9 cellular contexts compared by ENCODE assay signal in genomic region chr10:126906704-126907422, GRCh38. TPM values are rescaled to one million over a fixed set of nuclear protein-coding genes. Genes with fewer than 3 reads are reported as not detected.
A peak's percentile ranks its signal among the peaks of the same experiment; 100 is the strongest.
DNase-seq lines count a peak whose midpoint lies in the region; FAIRE-seq and TF ChIP-seq lines count a peak whose summit lies in the region.
"Had no signal": no experiment of that assay in that cellular context is flagged by ENCODE, and none has a peak within 500 bp of the region (broad histone marks: within the 10 kb centered on the region; RNA-seq: fewer than 3 reads in every experiment).

No MANE protein-coding gene starts in this region.

- peaks cover 5% of the 10 kb centered on the region for H3K4me1 ChIP-seq in colonic mucosa
- H3K4me1 ChIP-seq in mucosa of rectum (ENCODE audit: control insufficient read depth in 2 of 2, insufficient read depth in 2 of 2, low read length in 2 of 2): peaks cover 5 to 7% of the 10 kb centered on the region in 2 donors
- H3K4me1 ChIP-seq in testis: peaks cover 5% of the 10 kb centered on the region

- CTCF ChIA-PET in activated CD4-positive, alpha-beta memory T cell treated with anti-CD3 and anti-CD28 coated beads for 36 hours (lab: Charles Lee): no interaction called here
- CTCF ChIA-PET in activated CD4-positive, alpha-beta memory T cell treated with anti-CD3 and anti-CD28 coated beads, Interleukin-2, amount 10 ng/mL, durations not matched to agents 7 days and 5 days (lab: Charles Lee): no interaction called here

- no peaks in the 10 kb centered on the region for H3K9me3 Mint-ChIP-seq in activated CD4-positive, alpha-beta memory T cell treated with anti-CD3 and anti-CD28 coated beads for 36 hours
- peaks cover 8% of the 10 kb centered on the region for H3K9me3 Mint-ChIP-seq in activated CD4-positive, alpha-beta memory T cell treated with anti-CD3 and anti-CD28 coated beads, Interleukin-2, amount 10 ng/mL, durations not matched to agents 7 days and 5 days

- WGBS in testis, 2 donors: 70 to 72% methylated on average over 9 to 14 of the region's 14 CpGs

- H3K4me3 ChIP-seq in colonic mucosa (peak overlapping the region; percentile 79), mucosa of rectum (ENCODE audit: low read length in 2 of 2) (peak overlapping the region; percentile 66 to 71), testis (peak overlapping the region; percentile 78 to 81)

- H3K36me3 ChIP-seq in colonic mucosa: no peaks in the 10 kb centered on the region
- H3K36me3 ChIP-seq in mucosa of rectum (ENCODE audit: control insufficient read depth in 2 of 2, insufficient read depth in 2 of 2, low read length in 2 of 2): no peaks in the 10 kb centered on the region
- no peaks in the 10 kb centered on the region for H3K36me3 ChIP-seq in testis (ENCODE audit: low read depth, missing control alignments)

- intact Hi-C loops in activated CD4-positive, alpha-beta memory T cell treated with anti-CD3 and anti-CD28 coated beads for 36 hours (cut with micrococcal nuclease): no loop called here
- intact Hi-C loops in colonic mucosa (cut with DNase I) (no loop called here), testis (cut with DNase I; ENCODE audit: low total_unique reads) (no loop called here)

- DNase-seq in activated CD4-positive, alpha-beta memory T cell treated with anti-CD3 and anti-CD28 coated beads for 36 hours: no peak
- no peak for DNase-seq in activated CD4-positive, alpha-beta memory T cell treated with anti-CD3 and anti-CD28 coated beads, Interleukin-2, amount 10 ng/mL, durations not matched to agents 7 days and 5 days
- DNase-seq in colonic mucosa: no peak
- no peak for DNase-seq in testis
- DNase-seq in H54 (ENCODE audit: insufficient read length, low spot score): no peak
- no peak for DNase-seq in NCI-H2227 (lab: John Stamatoyannopoulos, UW; ENCODE audit: unreplicated experiment)
- no peak for DNase-seq in DMS53 treated with DMSO at 0.1 percent for 48 hours (lab: John Stamatoyannopoulos, UW; ENCODE audit: unreplicated experiment)
- DNase-seq: activated CD8-positive, alpha-beta memory T cell treated with anti-CD3 and anti-CD28 coated beads, Interleukin-2, amount 50 U/mL, for 4 hours had no signal

- H3K27ac ChIP-seq in colonic mucosa (no peak overlapping the region), mucosa of rectum (ENCODE audit: low read depth in 2 of 2, low read length in 2 of 2) (no peak overlapping the region), testis (peak overlapping the region; percentile 74 to 92)

- POLR2A ChIA-PET in activated CD4-positive, alpha-beta memory T cell treated with anti-CD3 and anti-CD28 coated beads for 36 hours (lab: Charles Lee): no interaction called here
- POLR2A ChIA-PET in activated CD4-positive, alpha-beta memory T cell treated with anti-CD3 and anti-CD28 coated beads, Interleukin-2, amount 10 ng/mL, durations not matched to agents 7 days and 5 days (lab: Charles Lee): no interaction called here

- peaks cover 24% of the 10 kb centered on the region for H3K27me3 Mint-ChIP-seq in activated CD4-positive, alpha-beta memory T cell treated with anti-CD3 and anti-CD28 coated beads for 36 hours
- H3K27me3 Mint-ChIP-seq in activated CD4-positive, alpha-beta memory T cell treated with anti-CD3 and anti-CD28 coated beads, Interleukin-2, amount 10 ng/mL, durations not matched to agents 7 days and 5 days: peaks cover 18% of the 10 kb centered on the region

- H3K27me3 ChIP-seq in colonic mucosa (no peaks in the 10 kb centered on the region), mucosa of rectum (ENCODE audit: control insufficient read depth in 2 of 2, insufficient read depth in 2 of 2, low read length in 2 of 2) (no peaks in the 10 kb centered on the region), testis (no peaks in the 10 kb centered on the region)

- no peak overlapping the region for H3K27ac Mint-ChIP-seq in activated CD4-positive, alpha-beta memory T cell treated with anti-CD3 and anti-CD28 coated beads for 36 hours
- H3K27ac Mint-ChIP-seq in activated CD4-positive, alpha-beta memory T cell treated with anti-CD3 and anti-CD28 coated beads, Interleukin-2, amount 10 ng/mL, durations not matched to agents 7 days and 5 days: no peak overlapping the region

- H3K9ac ChIP-seq in colonic mucosa (ENCODE audit: low read depth in 2 of 2, low read length in 2 of 2): peak overlapping the region in 1 of 2 donors; percentile 78
- H3K9ac ChIP-seq in mucosa of rectum (ENCODE audit: low read depth in 1 of 2, low read length in 2 of 2): peak overlapping the region in 1 of 2 donors; percentile 77

- peaks cover 4% of the 10 kb centered on the region for H3K4me1 Mint-ChIP-seq in activated CD4-positive, alpha-beta memory T cell treated with anti-CD3 and anti-CD28 coated beads for 36 hours (ENCODE audit: low read depth)
- H3K4me1 Mint-ChIP-seq in activated CD4-positive, alpha-beta memory T cell treated with anti-CD3 and anti-CD28 coated beads, Interleukin-2, amount 10 ng/mL, durations not matched to agents 7 days and 5 days: no peaks in the 10 kb centered on the region

- H3K36me3 Mint-ChIP-seq in activated CD4-positive, alpha-beta memory T cell treated with anti-CD3 and anti-CD28 coated beads for 36 hours: peaks cover 3% of the 10 kb centered on the region
- no peaks in the 10 kb centered on the region for H3K36me3 Mint-ChIP-seq in activated CD4-positive, alpha-beta memory T cell treated with anti-CD3 and anti-CD28 coated beads, Interleukin-2, amount 10 ng/mL, durations not matched to agents 7 days and 5 days (ENCODE audit: low read depth)

- peak overlapping the region; percentile 8 for H3K4me3 Mint-ChIP-seq in activated CD4-positive, alpha-beta memory T cell treated with anti-CD3 and anti-CD28 coated beads for 36 hours
- H3K4me3 Mint-ChIP-seq in activated CD4-positive, alpha-beta memory T cell treated with anti-CD3 and anti-CD28 coated beads, Interleukin-2, amount 10 ng/mL, durations not matched to agents 7 days and 5 days: no peak overlapping the region

- TF ChIP-seq CTCF in colonic mucosa (IDR thresholded peaks at IDR 0.05): no peak
- TF ChIP-seq CTCF in testis (IDR thresholded peaks at IDR 0.05): no peak

- no peak for TF ChIP-seq POLR2A in testis (IDR thresholded peaks at IDR 0.05)
- TF ChIP-seq POLR2A in H54 (IDR thresholded peaks at IDR 0.05; ENCODE audit: low read depth, low read length): no peak

- H3K9me3 ChIP-seq in colonic mucosa: no peaks in the 10 kb centered on the region
- H3K9me3 ChIP-seq in mucosa of rectum (ENCODE audit: control insufficient read depth in 2 of 2, low read length in 2 of 2): no peaks in the 10 kb centered on the region
- H3K9me3 ChIP-seq in testis: no peaks in the 10 kb centered on the region

- no peak for FAIRE-seq in H54 (lab: Jason Lieb, UNC)

RNA-seq across cellular contexts. Expression of gene DOCK1, which starts 1.6 kb away (rescaled TPM):
- total RNA-seq in activated CD4-positive, alpha-beta memory T cell treated with anti-CD3 and anti-CD28 coated beads for 36 hours: under 1 TPM; 0.22 to 0.29 TPM
- total RNA-seq in activated CD4-positive, alpha-beta memory T cell treated with anti-CD3 and anti-CD28 coated beads, Interleukin-2, amount 10 ng/mL, durations not matched to agents 7 days and 5 days: under 1 TPM in 1 of 2 experiments, not detected in 1; 0.13 TPM
- total RNA-seq in colonic mucosa (10 to 100 TPM; 46.4 to 49.0 TPM), testis (10 to 100 TPM; 32.0 to 46.2 TPM)
- polyA plus RNA-seq in testis (ENCODE audit: insufficient read depth, low read depth, low replicate concordance): 19.0 TPM

Comparison
In these comparisons a context has a peak if more than half of its experiments do, and no peak if none do; other contexts are left out.
1. H3K27ac ChIP-seq: peak in testis (2 of 2); none in colonic mucosa (single experiment) and mucosa of rectum (0 of 2).
2. RNA of gene DOCK1, which starts 1.6 kb away (total RNA-seq): 46.4 to 49.0 TPM in colonic mucosa and 32.0 to 46.2 TPM in testis; 0.22 to 0.29 TPM in activated CD4-positive, alpha-beta memory T cell treated with anti-CD3 and anti-CD28 coated beads for 36 hours and 0.13 TPM in activated CD4-positive, alpha-beta memory T cell treated with anti-CD3 and anti-CD28 coated beads, Interleukin-2, amount 10 ng/mL, durations not matched to agents 7 days and 5 days; every median in the first group is over 10 times any median in the second.
3. Peak in every context shown above with its lines, with median percentiles within 50 percentile points of each other: H3K4me3 ChIP-seq.